In the genomic region with DNA sequence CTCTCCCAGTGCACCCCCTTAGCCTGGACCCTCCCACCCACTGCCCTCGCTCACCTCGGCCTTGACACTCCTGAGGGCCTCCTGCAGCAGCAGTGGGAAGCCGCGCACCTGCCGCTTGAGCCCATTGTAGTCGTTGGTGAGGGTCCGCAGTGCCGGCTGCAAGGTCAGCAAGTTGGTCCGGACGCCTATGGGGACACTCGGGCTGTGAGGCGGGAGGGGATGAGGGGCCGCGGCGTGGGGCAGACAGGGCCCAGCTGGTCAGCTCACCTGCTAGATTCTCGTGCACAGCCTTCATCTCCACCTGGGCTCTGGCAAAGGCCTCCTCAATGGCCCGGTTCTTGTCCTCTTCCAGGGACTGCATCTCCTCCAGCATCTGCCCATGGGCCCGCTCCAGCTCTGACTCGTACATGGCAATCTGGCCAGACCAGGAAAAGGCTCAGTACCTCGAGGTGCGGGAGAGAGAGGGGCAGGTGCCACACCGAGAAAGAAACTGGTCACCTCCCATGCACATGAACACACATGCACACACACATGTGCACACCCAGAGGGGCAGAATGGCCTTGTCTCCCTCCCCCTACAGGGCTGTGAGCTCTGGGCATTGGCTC, we compare ENCODE assay signal across 24 cellular contexts.
"Had no signal": no experiment of that assay in that cellular context is flagged by ENCODE, and none has a peak within 500 bp of the region (broad histone marks: within the 10 kb centered on the region; RNA-seq: fewer than 3 reads in every experiment).

No MANE protein-coding gene starts in this region.

- H3K9me3 ChIP-seq: gastrocnemius medialis, left lung, prostate gland, right atrium auricular region, sigmoid colon, thoracic aorta, tibial nerve, upper lobe of left lung had no signal

- H3K4me3 ChIP-seq: dorsolateral prefrontal cortex, gastrocnemius medialis, left lung, neural progenitor cell, prostate gland, right atrium auricular region, sigmoid colon, thoracic aorta, tibial nerve, upper lobe of left lung had no signal

- H3K27ac Mint-ChIP-seq: nephron; stimulated activated effector memory CD8-positive, alpha-beta T cell treated with anti-CD3 and anti-CD28 coated beads, Interleukin-12 subunit alpha, Interleukin-12 subunit beta, amount 100 ng/mL, for 72 hours had no signal

- DNase-seq: dorsolateral prefrontal cortex; effector CD4-positive, alpha-beta T cell; foreskin fibroblast; gastrocnemius medialis; head of caudate nucleus; left cardiac atrium; mammary epithelial cell; mesendoderm; midbrain; naive thymus-derived CD4-positive, alpha-beta T cell; nucleus accumbens; sigmoid colon; stimulated activated CD4-positive, alpha-beta T cell treated with anti-CD3 and anti-CD28 coated beads, Interleukin-2, amount 100 ng/mL, for 24 hours; stimulated activated CD4-positive, alpha-beta T cell treated with anti-CD3 and anti-CD28 coated beads, Interleukin-4, amount 100 ng/mL, for 24 hours; stimulated activated naive CD4-positive, alpha-beta T cell treated with Interleukin-2 at 50 U/mL for 16 hours had no signal

- H3K36me3 ChIP-seq: gastrocnemius medialis, neural progenitor cell, prostate gland had no signal

- H3K4me1 Mint-ChIP-seq: naive thymus-derived CD4-positive, alpha-beta T cell; nephron; neural progenitor cell had no signal

- H3K9me3 Mint-ChIP-seq: naive thymus-derived CD4-positive, alpha-beta T cell; nephron; neural progenitor cell; stimulated activated effector memory CD8-positive, alpha-beta T cell treated with anti-CD3 and anti-CD28 coated beads, Interleukin-12 subunit alpha, Interleukin-12 subunit beta, amount 100 ng/mL, for 72 hours had no signal

- H3K36me3 Mint-ChIP-seq: naive thymus-derived CD4-positive, alpha-beta T cell had no signal

- ATAC-seq: gastrocnemius medialis; left cardiac atrium; left lung; naive thymus-derived CD4-positive, alpha-beta T cell; stimulated activated effector memory CD8-positive, alpha-beta T cell treated with anti-CD3 and anti-CD28 coated beads, Interleukin-12 subunit alpha, Interleukin-12 subunit beta, amount 100 ng/mL, for 72 hours had no signal

- H3K4me1 ChIP-seq: gastrocnemius medialis, neural progenitor cell, prostate gland, right atrium auricular region had no signal

- H3K4me3 Mint-ChIP-seq: naive thymus-derived CD4-positive, alpha-beta T cell; nephron; neural progenitor cell; stimulated activated effector memory CD8-positive, alpha-beta T cell treated with anti-CD3 and anti-CD28 coated beads, Interleukin-12 subunit alpha, Interleukin-12 subunit beta, amount 100 ng/mL, for 72 hours had no signal

- H3K27me3 ChIP-seq: dorsolateral prefrontal cortex, gastrocnemius medialis, left lung, neural progenitor cell, right atrium auricular region, sigmoid colon, tibial nerve, upper lobe of left lung had no signal

- H3K27me3 Mint-ChIP-seq: naive thymus-derived CD4-positive, alpha-beta T cell had no signal

- H3K27ac ChIP-seq: gastrocnemius medialis, left lung, neural progenitor cell, prostate gland, right atrium auricular region, sigmoid colon, thoracic aorta, tibial nerve, upper lobe of left lung had no signal
